ENCODE assay signal across 9 cellular contexts in genomic region chr12:10562306-10562933, GRCh38. TPM values are rescaled to one million over a fixed set of nuclear protein-coding genes. Genes with fewer than 3 reads are reported as not detected.
A peak's percentile ranks its signal among the peaks of the same experiment; 100 is the strongest.
DNase-seq lines count a peak whose midpoint lies in the region; ATAC-seq and TF ChIP-seq lines count a peak whose summit lies in the region.
"Had no signal": no experiment of that assay in that cellular context is flagged by ENCODE, and none has a peak within 500 bp of the region (broad histone marks: within the 10 kb centered on the region; RNA-seq: fewer than 3 reads in every experiment).

No MANE protein-coding gene starts in this region.

- peaks cover 14% of the 10 kb centered on the region for H3K4me1 Mint-ChIP-seq in WTC11

- H3K4me2 ChIP-seq in MM.1S (ENCODE audit: low read depth, low read length): no peak overlapping the region
- no peak overlapping the region for H3K4me2 ChIP-seq in smooth muscle cell

- 0% methylated on average over 1 of the region's 1 CpG for WGBS in heart left ventricle, 4 donors
- 0% methylated on average over 1 of the region's 1 CpG for WGBS in smooth muscle cell (ENCODE audit: low lambda C conversion rate)

- DNase-seq in heart left ventricle (no peak), left cardiac atrium (no peak), MM.1S (peak; percentile 40), WTC11 (ENCODE audit: low spot score) (no peak), glomerular visceral epithelial cell (ENCODE audit: extremely low spot score) (peak; percentile 40), smooth muscle cell (lab: John Stamatoyannopoulos, UW; ENCODE audit: unreplicated experiment) (no peak), MG63 (no peak), islet precursor cell (no peak)

- no peak for TF ChIP-seq POLR2A in heart left ventricle (IDR thresholded peaks at IDR 0.05)

- TF ChIP-seq CTCF in heart left ventricle (IDR thresholded peaks at IDR 0.05) (peak; percentile 59 to 83 (median 73)), MM.1S (IDR thresholded peaks at IDR 0.05; ENCODE audit: low read length) (peak; percentile 69), WTC11 (IDR thresholded peaks at IDR 0.05) (peak; percentile 56), smooth muscle cell (IDR thresholded peaks at IDR 0.05; ENCODE audit: borderline replicate concordance, insufficient read depth, poor library complexity, severe bottlenecking) (peak; percentile 77)

- no peaks in the 10 kb centered on the region for H3K27me3 Mint-ChIP-seq in WTC11 (ENCODE audit: low read depth)
- H3K27me3 Mint-ChIP-seq: central memory CD8-positive, alpha-beta T cell had no signal

- H3K4me1 ChIP-seq in heart left ventricle: no peaks in the 10 kb centered on the region
- peaks cover 5% of the 10 kb centered on the region for H3K4me1 ChIP-seq in MM.1S (ENCODE audit: low read length)
- no peaks in the 10 kb centered on the region for H3K4me1 ChIP-seq in smooth muscle cell (ENCODE audit: low read depth)

- no peaks in the 10 kb centered on the region for H3K9me2 ChIP-seq in MM.1S (replicated peaks; ENCODE audit: insufficient read depth, low read length)

- intact Hi-C loops in heart left ventricle (cut with DNase I) (loop anchor here (1.0 to 10.0 kb wide), 9 partner anchors 230 to 410 kb away; no protein-coding TSS in a partner anchor), left cardiac atrium (cut with DNase I) (loop anchor here (2.0 to 5.0 kb wide), 4 partner anchors 230 to 410 kb away; no protein-coding TSS in a partner anchor)

- peaks cover 0 to 26% (median 0%) of the 10 kb centered on the region in 9 donors for H3K27me3 ChIP-seq in heart left ventricle
- peaks cover 12% of the 10 kb centered on the region for H3K27me3 ChIP-seq in MM.1S (replicated peaks; ENCODE audit: insufficient read depth, low read length)
- H3K27me3 ChIP-seq in smooth muscle cell (ENCODE audit: low read depth): no peaks in the 10 kb centered on the region
- no peaks in the 10 kb centered on the region for H3K27me3 ChIP-seq in MG63

- H2AFZ ChIP-seq in MM.1S (ENCODE audit: low read length): no peak overlapping the region
- no peak overlapping the region for H2AFZ ChIP-seq in smooth muscle cell (ENCODE audit: low read depth)

- no peaks in the 10 kb centered on the region for H4K20me1 ChIP-seq in MM.1S (ENCODE audit: insufficient read depth, low read length)
- no peaks in the 10 kb centered on the region for H4K20me1 ChIP-seq in smooth muscle cell (ENCODE audit: low read depth)

- POLR2A ChIA-PET in WTC11 (lab: Charles Lee): no interaction called here

- H3K79me2 ChIP-seq in MM.1S (ENCODE audit: low read length): no peaks in the 10 kb centered on the region
- H3K79me2 ChIP-seq in smooth muscle cell (ENCODE audit: low read depth): no peaks in the 10 kb centered on the region

- H3K9me3 ChIP-seq in heart left ventricle (no peaks in the 10 kb centered on the region), MM.1S (replicated peaks; ENCODE audit: insufficient read depth, low read length) (no peaks in the 10 kb centered on the region), smooth muscle cell (replicated peaks; ENCODE audit: low read depth) (no peaks in the 10 kb centered on the region), MG63 (no peaks in the 10 kb centered on the region)

- H3K36me3 Mint-ChIP-seq in WTC11: no peaks in the 10 kb centered on the region

- H3K4me3 ChIP-seq in heart left ventricle: no peak overlapping the region
- H3K4me3 ChIP-seq in MM.1S (ENCODE audit: low read length): no peak overlapping the region
- H3K4me3 ChIP-seq in smooth muscle cell: no peak overlapping the region
- H3K4me3 ChIP-seq in MG63: no peak overlapping the region

- no peak for ATAC-seq in heart left ventricle
- ATAC-seq in left cardiac atrium: no peak
- ATAC-seq in WTC11: no peak

- no peak overlapping the region for H3K27ac ChIP-seq in heart left ventricle
- no peak overlapping the region for H3K27ac ChIP-seq in MM.1S (ENCODE audit: low read length)
- no peak overlapping the region for H3K27ac ChIP-seq in smooth muscle cell (ENCODE audit: low read depth)

- no peak overlapping the region for H3K27ac Mint-ChIP-seq in WTC11

- H3K36me3 ChIP-seq in heart left ventricle: no peaks in the 10 kb centered on the region
- no peaks in the 10 kb centered on the region for H3K36me3 ChIP-seq in MM.1S (replicated peaks; ENCODE audit: insufficient read depth, low read length)
- no peaks in the 10 kb centered on the region for H3K36me3 ChIP-seq in smooth muscle cell (ENCODE audit: low read depth)
- H3K36me3 ChIP-seq in MG63: no peaks in the 10 kb centered on the region

- no peak overlapping the region for H3K9ac ChIP-seq in MM.1S (ENCODE audit: low read length)
- no peak overlapping the region for H3K9ac ChIP-seq in smooth muscle cell (ENCODE audit: low read depth)

- CTCF ChIA-PET in WTC11 (lab: Charles Lee): interaction anchor here (0.7 to 2.0 kb wide), 7 partner anchors 10 to 326 kb away, joined by 3 to 10 read pairs (median 4); no protein-coding TSS in a partner anchor

- peaks cover 6% of the 10 kb centered on the region for H3F3A ChIP-seq in MM.1S (ENCODE audit: insufficient read depth, low read length)
- H3F3A ChIP-seq in smooth muscle cell (ENCODE audit: low read depth): no peaks in the 10 kb centered on the region

- H3K4me3 Mint-ChIP-seq in WTC11: no peak overlapping the region
- H3K4me3 Mint-ChIP-seq: central memory CD8-positive, alpha-beta T cell had no signal

- peaks cover 3% of the 10 kb centered on the region; the same call in 1 of the 2 replicates for H3K9me3 Mint-ChIP-seq in WTC11
- H3K9me3 Mint-ChIP-seq: central memory CD8-positive, alpha-beta T cell had no signal

TF ChIP-seq in WTC11, 78 proteins besides CTCF, POLR2A, EP300 and RAD21:
- TF ChIP-seq TEAD4 (CRISPR knock-in tag; IDR thresholded peaks at IDR 0.05): no peak
- no peak for TF ChIP-seq ZNF219 (CRISPR knock-in tag; IDR thresholded peaks at IDR 0.05; ENCODE audit: borderline replicate concordance)
- no peak for TF ChIP-seq ZNF263 (CRISPR knock-in tag; IDR thresholded peaks at IDR 0.05; ENCODE audit: low read depth)

RNA-seq across cellular contexts. Expression of gene MAGOHB, which starts 51.0 kb away (rescaled TPM):
- 10 to 100 TPM in 5 of 9 donors, 1 to 10 TPM in 4; 1.8 to 18.1 (median 12.7) TPM for total RNA-seq in heart left ventricle
- polyA plus RNA-seq in heart left ventricle: 10 to 100 TPM; 14.5 to 16.5 TPM
- total RNA-seq in left cardiac atrium: 10 to 100 TPM; 13.6 to 18.4 TPM
- 36.1 to 37.0 TPM (median 36.8 TPM) in 3 replicates for total RNA-seq in WTC11 (2021)
- total RNA-seq in smooth muscle cell: 24.0 and 40.1 TPM in 2 replicates
- 62.2 and 68.4 TPM in 2 replicates for polyA plus RNA-seq in smooth muscle cell
- total RNA-seq in MG63 (2014; rRNA removed; shearing (Covaris generic); ENCODE audit: low replicate concordance): 39.7 and 42.7 TPM in 2 replicates

RNA-seq across cellular contexts. Expression of gene EIF2S3B, which starts 56.7 kb away (rescaled TPM):
- total RNA-seq in heart left ventricle (1 to 10 TPM in 2 of 9 donors, under 1 TPM in 5, not detected in 2; 0.37 to 1.5 (median 0.51) TPM), left cardiac atrium (under 1 TPM; 0.41 to 0.65 TPM), WTC11 (2021) (0.55 to 1.0 TPM (median 0.69 TPM) in 3 replicates), smooth muscle cell (0.49 and 0.58 TPM in 2 replicates)
- polyA plus RNA-seq in heart left ventricle (under 1 TPM; 0.11 to 0.49 TPM), smooth muscle cell (0.13 TPM in 1 of 2 replicates, not detected in the other)
- total RNA-seq in MG63 (2014; rRNA removed; shearing (Covaris generic); ENCODE audit: low replicate concordance): 1.8 and 4.8 TPM in 2 replicates

Comparison
In these comparisons a context has a peak if more than half of its experiments do, and no peak if none do; other contexts are left out.
1. DNase-seq: peak in MM.1S (single experiment) and glomerular visceral epithelial cell (single experiment); none in heart left ventricle (0 of 5), left cardiac atrium (single experiment), WTC11 (single experiment), smooth muscle cell (single experiment), MG63 (single experiment) and islet precursor cell (single experiment).
2. Peak in every context shown above with its lines, with median percentiles within 50 percentile points of each other: CTCF ChIP-seq.